7 cellular contexts compared by ENCODE assay signal in genomic region chr9:88642333-88642732, GRCh38.
"Had no signal": no experiment of that assay in that cellular context is flagged by ENCODE, and none has a peak within 500 bp of the region (broad histone marks: within the 10 kb centered on the region; RNA-seq: fewer than 3 reads in every experiment).

No MANE protein-coding gene starts in this region.

- H3K4me3 ChIP-seq: GM23338, HAP-1 had no signal

- H3K9me3 ChIP-seq: HAP-1 had no signal

- H3K27ac ChIP-seq: HL-60 had no signal

- H2AFZ ChIP-seq: GM23338 had no signal

- H3K4me2 ChIP-seq: GM23338 had no signal

- ATAC-seq: GM23338, HCT116 had no signal

- H3K36me3 ChIP-seq: HAP-1 had no signal

- DNase-seq: H7, HFFc6, KG1 had no signal

- H3K4me1 ChIP-seq: HAP-1 had no signal
